In genomic region chr9:21141427-21141882, GRCh38 we compare ENCODE assay signal across 14 cellular contexts. TPM values are rescaled to one million over a fixed set of nuclear protein-coding genes. Genes with fewer than 3 reads are reported as not detected.
A peak's percentile ranks its signal among the peaks of the same experiment; 100 is the strongest.
DNase-seq lines count a peak whose midpoint lies in the region; ATAC-seq and TF ChIP-seq lines count a peak whose summit lies in the region.
"Had no signal": no experiment of that assay in that cellular context is flagged by ENCODE, and none has a peak within 500 bp of the region (broad histone marks: within the 10 kb centered on the region; RNA-seq: fewer than 3 reads in every experiment).

Gene IFNW1 (minus strand): TSS chr9:21141832. CDS start chr9:21141570, 262 bp downstream.

- peak within 1 kb of the TSS in 1 of 2 donors; percentile 7 for H3K4me3 Mint-ChIP-seq in CD14-positive monocyte
- H3K4me3 Mint-ChIP-seq in activated T-cell treated with anti-CD3 and anti-CD28 coated beads, Interleukin-2, amount 50 U/mL, for 72 hours: no peak within 1 kb of the TSS
- H3K4me3 Mint-ChIP-seq: activated CD4-positive, alpha-beta memory T cell treated with anti-CD3 and anti-CD28 coated beads for 36 hours had no signal

- no peak within 1 kb of the TSS for H3K4me3 ChIP-seq in stomach

- TF ChIP-seq POLR2A in stomach (IDR thresholded peaks at IDR 0.05): no peak

- ATAC-seq in GM21528 (IDR thresholded peaks at IDR 0.05; ENCODE audit: low FRiP score, unreplicated experiment) (peak; percentile 56), HG03460 (IDR thresholded peaks at IDR 0.05; ENCODE audit: unreplicated experiment) (peak; percentile 52)
- no peak for ATAC-seq in activated T-cell treated with anti-CD3 and anti-CD28 coated beads, Interleukin-2, amount 50 U/mL, for 72 hours (replicated peaks in 1 of 2)

- TF ChIP-seq CTCF in GM12873 (IDR thresholded peaks at IDR 0.05; ENCODE audit: insufficient read depth, low read depth, low read length, missing control alignments): peak; percentile 33
- TF ChIP-seq CTCF in stomach (IDR thresholded peaks at IDR 0.05): no peak
- TF ChIP-seq CTCF in CD14-positive monocyte (IDR thresholded peaks at IDR 0.05): no peak

- WGBS in stomach, 5 donors: 18 to 30% (median 29%) methylated on average over 1 of the region's 1 CpG

- H3K36me3 Mint-ChIP-seq in CD14-positive monocyte: no peaks in the 10 kb centered on the region
- no peaks in the 10 kb centered on the region for H3K36me3 Mint-ChIP-seq in activated T-cell treated with anti-CD3 and anti-CD28 coated beads, Interleukin-2, amount 50 U/mL, for 72 hours (ENCODE audit: insufficient read depth in 2 of 2)
- H3K36me3 Mint-ChIP-seq: activated CD4-positive, alpha-beta memory T cell treated with anti-CD3 and anti-CD28 coated beads for 36 hours had no signal

- no peaks in the 10 kb centered on the region for H3K27me3 Mint-ChIP-seq in CD14-positive monocyte (ENCODE audit: low read depth in 3 of 3)
- no peaks in the 10 kb centered on the region for H3K27me3 Mint-ChIP-seq in activated T-cell treated with anti-CD3 and anti-CD28 coated beads, Interleukin-2, amount 50 U/mL, for 72 hours (ENCODE audit: low read depth)
- H3K27me3 Mint-ChIP-seq: activated CD4-positive, alpha-beta memory T cell treated with anti-CD3 and anti-CD28 coated beads for 36 hours had no signal

- peaks cover 0 to 3% (median 0%) of the 10 kb centered on the region in 7 donors for H3K9me3 Mint-ChIP-seq in CD14-positive monocyte
- H3K9me3 Mint-ChIP-seq in activated T-cell treated with anti-CD3 and anti-CD28 coated beads, Interleukin-2, amount 50 U/mL, for 72 hours: no peaks in the 10 kb centered on the region
- H3K9me3 Mint-ChIP-seq: activated CD4-positive, alpha-beta memory T cell treated with anti-CD3 and anti-CD28 coated beads for 36 hours had no signal

- no peak within 1 kb of the TSS for H3K27ac Mint-ChIP-seq in CD14-positive monocyte
- H3K27ac Mint-ChIP-seq in activated T-cell treated with anti-CD3 and anti-CD28 coated beads, Interleukin-2, amount 50 U/mL, for 72 hours: no peak within 1 kb of the TSS
- H3K27ac Mint-ChIP-seq: activated CD4-positive, alpha-beta memory T cell treated with anti-CD3 and anti-CD28 coated beads for 36 hours had no signal

- peak; percentile 10 for DNase-seq in fibroblast of gingiva (ENCODE audit: low read depth)
- no peak for DNase-seq in stomach
- DNase-seq in CD14-positive monocyte (ENCODE audit: low spot score): no peak
- DNase-seq in activated T-cell treated with anti-CD3 and anti-CD28 coated beads, Interleukin-2, amount 50 U/mL, for 72 hours: no peak
- no peak for DNase-seq in NCI-H510A treated with DMSO at 0.1 percent for 48 hours (lab: John Stamatoyannopoulos, UW)
- DNase-seq: activated CD4-positive, alpha-beta memory T cell treated with anti-CD3 and anti-CD28 coated beads for 36 hours; NK-92 treated with Interleukin-12 subunit alpha and Interleukin-12 subunit beta, amount 100 ng/mL, for 24 hours; trophoblast cell had no signal

- intact Hi-C loops in stomach (cut with DNase I; ENCODE audit: low total_unique reads): no loop called here
- intact Hi-C loops in CD14-positive monocyte (cut with micrococcal nuclease): no loop called here

- H3K27me3 ChIP-seq in stomach: no peaks in the 10 kb centered on the region

- no peaks in the 10 kb centered on the region for H3K36me3 ChIP-seq in stomach

- no peaks in the 10 kb centered on the region for H3K9me3 ChIP-seq in stomach

- no peaks in the 10 kb centered on the region for H3K4me1 ChIP-seq in stomach

- H3K4me1 Mint-ChIP-seq in CD14-positive monocyte: peaks cover 24% of the 10 kb centered on the region
- peaks cover 21% of the 10 kb centered on the region for H3K4me1 Mint-ChIP-seq in activated T-cell treated with anti-CD3 and anti-CD28 coated beads, Interleukin-2, amount 50 U/mL, for 72 hours (ENCODE audit: low read depth)

- TF ChIP-seq EP300 in stomach (IDR thresholded peaks at IDR 0.05): no peak

- no peak within 1 kb of the TSS for H3K27ac ChIP-seq in stomach
- H3K27ac ChIP-seq: HL-60 had no signal

RNA-seq across cellular contexts. Expression of gene IFNW1, which starts in this region (rescaled TPM):
- total RNA-seq in stomach: not detected
- polyA plus RNA-seq in stomach (not detected), CD14-positive monocyte (not detected)
- total RNA-seq in activated T-cell treated with anti-CD3 and anti-CD28 coated beads, Interleukin-2, amount 50 U/mL, for 72 hours: not detected
- total RNA-seq: activated CD4-positive, alpha-beta memory T cell treated with anti-CD3 and anti-CD28 coated beads for 36 hours; dermis microvascular lymphatic vessel endothelial cell; lung microvascular endothelial cell had no signal

Comparison
In these comparisons a context has a peak if more than half of its experiments do, and no peak if none do; other contexts are left out.
1. ATAC-seq: peak in GM21528 (single experiment) and HG03460 (single experiment); none in activated T-cell treated with anti-CD3 and anti-CD28 coated beads, Interleukin-2, amount 50 U/mL, for 72 hours (0 of 2).